24 cellular contexts compared by ENCODE assay signal in genomic region chr13:59442461-59442860, GRCh38.
"Had no signal": no experiment of that assay in that cellular context is flagged by ENCODE, and none has a peak within 500 bp of the region (broad histone marks: within the 10 kb centered on the region; RNA-seq: fewer than 3 reads in every experiment).

No MANE protein-coding gene starts in this region.

- H3K4me2 ChIP-seq: neural progenitor cell had no signal

- DNase-seq: occipital lobe; ovary; posterior cingulate gyrus; psoas muscle; right cardiac atrium; right lobe of liver; sigmoid colon; small intestine; stimulated activated CD4-positive, alpha-beta T cell treated with anti-CD3 and anti-CD28 coated beads, Interleukin-15, amount 100 ng/mL, for 24 hours; stimulated activated CD4-positive, alpha-beta T cell treated with anti-CD3 and anti-CD28 coated beads, Interleukin-2, amount 100 ng/mL, for 24 hours; stimulated activated CD4-positive, alpha-beta T cell treated with anti-CD3 and anti-CD28 coated beads, Interleukin-2, amount 100 ng/mL, for 48 hours; stimulated activated CD4-positive, alpha-beta T cell treated with anti-CD3 and anti-CD28 coated beads, Interleukin-4, amount 100 ng/mL, for 24 hours; stimulated activated naive B cell treated with anti-CD40 and anti-IgM and Interleukin-4, amounts not matched to agents 10 μg/mL and 1 μg/mL and 100 μg/mL, for 72 hours; stimulated activated naive CD4-positive, alpha-beta T cell treated with Interleukin-2 at 50 U/mL for 16 hours; stomach; thyroid gland; trophoblast cell; upper lobe of left lung had no signal

- H2AFZ ChIP-seq: neural progenitor cell, parathyroid adenoma had no signal

- H3K27me3 ChIP-seq: neural progenitor cell, ovary, right lobe of liver, sigmoid colon, stomach, thyroid gland, tibial nerve, upper lobe of left lung, vagina had no signal

- H3K4me1 ChIP-seq: neural progenitor cell, parathyroid adenoma, psoas muscle, right lobe of liver, sigmoid colon, stomach, vagina had no signal

- ATAC-seq: psoas muscle; right cardiac atrium; stimulated activated effector memory CD8-positive, alpha-beta T cell treated with anti-CD3 and anti-CD28 coated beads, Interleukin-12 subunit alpha, Interleukin-12 subunit beta, amount 100 ng/mL, for 72 hours; stimulated activated naive B cell treated with anti-CD40 and anti-IgM and Interleukin-4, amounts not matched to agents 10 μg/mL and 1 μg/mL and 100 μg/mL, for 72 hours had no signal

- H3K36me3 ChIP-seq: neural progenitor cell, ovary, right lobe of liver, sigmoid colon, stomach, thoracic aorta, thyroid gland, tibial nerve, upper lobe of left lung, vagina had no signal

- H3K4me3 ChIP-seq: neural progenitor cell, ovary, psoas muscle, right lobe of liver, sigmoid colon, stomach, thoracic aorta, thyroid gland, tibial nerve, upper lobe of left lung, vagina had no signal

- H3K9me3 ChIP-seq: ovary, psoas muscle, right lobe of liver, sigmoid colon, stomach, thoracic aorta, thyroid gland, tibial nerve, upper lobe of left lung, vagina had no signal

- H3K79me2 ChIP-seq: parathyroid adenoma had no signal

- H3K9ac ChIP-seq: neural progenitor cell, parathyroid adenoma had no signal

- H3K27ac ChIP-seq: neural progenitor cell, ovary, parathyroid adenoma, psoas muscle, right lobe of liver, sigmoid colon, stomach, thoracic aorta, thyroid gland, tibial nerve, upper lobe of left lung, vagina had no signal
